ENCODE assay signal across 20 cellular contexts in the genomic region with DNA sequence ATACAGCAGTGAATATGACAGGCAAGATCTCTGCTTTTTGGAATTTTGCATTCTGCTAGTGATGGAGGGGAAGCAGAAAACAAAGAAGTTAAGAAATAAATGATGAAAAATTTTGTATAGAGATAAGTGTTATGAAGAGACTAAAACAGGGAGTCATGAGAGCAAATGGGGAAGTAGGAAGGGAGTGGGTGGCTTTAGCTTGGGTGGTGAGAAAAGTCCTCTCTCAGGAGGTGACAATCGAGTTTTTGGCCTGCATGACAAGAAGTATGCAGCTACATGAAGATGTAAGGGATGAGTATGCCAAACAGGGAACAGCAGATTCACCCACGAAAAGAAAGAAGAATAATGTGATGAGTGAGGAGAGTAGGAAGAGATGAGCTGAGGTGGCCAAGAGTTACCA.
"Had no signal": no experiment of that assay in that cellular context is flagged by ENCODE, and none has a peak within 500 bp of the region (broad histone marks: within the 10 kb centered on the region; RNA-seq: fewer than 3 reads in every experiment).

No MANE protein-coding gene starts in this region.

- ATAC-seq: esophagus mucosa; heart left ventricle; left colon; left ventricle myocardium superior; pancreas; right cardiac atrium; stimulated activated naive CD8-positive, alpha-beta T cell treated with anti-CD3 and anti-CD28 coated beads, Interleukin-15, Interleukin-2, amounts not matched to agents 100 U/mL and 50 U/mL, for 24 hours had no signal

- FAIRE-seq: endometrium, frontal cortex, pancreas had no signal

- DNase-seq: cortex of kidney; effector memory CD4-positive, alpha-beta T cell; heart left ventricle; hippocampal formation; left colon; left ventricle myocardium superior; mesenchymal stem cell; naive B cell; occipital lobe; pancreas; right cardiac atrium; stimulated activated CD4-positive, alpha-beta T cell treated with anti-CD3 and anti-CD28 coated beads, Interleukin-2, amount 100 ng/mL, for 48 hours; stimulated activated naive CD8-positive, alpha-beta T cell treated with anti-CD3 and anti-CD28 coated beads, Interleukin-15, Interleukin-2, amounts not matched to agents 100 U/mL and 50 U/mL, for 24 hours; transverse colon had no signal

- H3K27me3 ChIP-seq: heart left ventricle, pancreas, transverse colon had no signal

- H3K36me3 ChIP-seq: heart left ventricle, pancreas, thoracic aorta, transverse colon had no signal

- H3K4me1 ChIP-seq: heart left ventricle, pancreas, transverse colon had no signal

- H3K4me3 ChIP-seq: heart left ventricle, lung, pancreas, smooth muscle cell, thoracic aorta, transverse colon had no signal

- H3K4me2 ChIP-seq: smooth muscle cell had no signal

- H3K9me3 ChIP-seq: pancreas, transverse colon had no signal

- H3K27ac ChIP-seq: heart left ventricle, pancreas, thoracic aorta, transverse colon had no signal
